In genomic region chr16:22206847-22207714, GRCh38 we compare ENCODE assay signal across 8 cellular contexts. TPM values are rescaled to one million over a fixed set of nuclear protein-coding genes. Genes with fewer than 3 reads are reported as not detected.
DNase-seq lines count a peak whose midpoint lies in the region; ATAC-seq and TF ChIP-seq lines count a peak whose summit lies in the region.

No MANE protein-coding gene starts in this region.

- CTCF ChIA-PET in activated CD8-positive, alpha-beta memory T cell treated with anti-CD3 and anti-CD28 coated beads, Interleukin-2, amount 10 ng/mL, durations not matched to agents 7 days and 5 days (lab: Charles Lee): interaction anchor here (0.8 to 8.7 kb wide), 17 partner anchors 10 to 190 kb away, joined by 3 to 113 read pairs (median 4); partner anchors contain the start of gene POLR3E

- H3K27ac Mint-ChIP-seq in activated CD8-positive, alpha-beta memory T cell treated with anti-CD3 and anti-CD28 coated beads, Interleukin-2, amount 10 ng/mL, durations not matched to agents 7 days and 5 days: peak overlapping the region; percentile 84
- H3K27ac Mint-ChIP-seq in endothelial cell (ENCODE audit: unreplicated experiment): no peak overlapping the region

- TF ChIP-seq CTCF in endothelial cell (IDR thresholded peaks at IDR 0.05; ENCODE audit: unreplicated experiment): no peak

- peaks cover 3% of the 10 kb centered on the region for H3K9me3 Mint-ChIP-seq in activated CD8-positive, alpha-beta memory T cell treated with anti-CD3 and anti-CD28 coated beads, Interleukin-2, amount 10 ng/mL, durations not matched to agents 7 days and 5 days (ENCODE audit: low read depth)
- H3K9me3 Mint-ChIP-seq in endothelial cell (ENCODE audit: unreplicated experiment): no peaks in the 10 kb centered on the region

- no peaks in the 10 kb centered on the region for H3K27me3 Mint-ChIP-seq in activated CD8-positive, alpha-beta memory T cell treated with anti-CD3 and anti-CD28 coated beads, Interleukin-2, amount 10 ng/mL, durations not matched to agents 7 days and 5 days
- peaks cover 6% of the 10 kb centered on the region for H3K27me3 Mint-ChIP-seq in endothelial cell (ENCODE audit: unreplicated experiment)

- peak overlapping the region; percentile 97 for H3K4me3 Mint-ChIP-seq in activated CD8-positive, alpha-beta memory T cell treated with anti-CD3 and anti-CD28 coated beads, Interleukin-2, amount 10 ng/mL, durations not matched to agents 7 days and 5 days
- peak overlapping the region; percentile 96 for H3K4me3 Mint-ChIP-seq in endothelial cell (ENCODE audit: unreplicated experiment)

- ATAC-seq in GM18511 (IDR thresholded peaks at IDR 0.05; ENCODE audit: unreplicated experiment): peak; percentile 53
- ATAC-seq in HG03039 (IDR thresholded peaks at IDR 0.05; ENCODE audit: unreplicated experiment): peak; percentile 32
- ATAC-seq in activated CD8-positive, alpha-beta memory T cell treated with anti-CD3 and anti-CD28 coated beads, Interleukin-2, amount 10 ng/mL, durations not matched to agents 7 days and 5 days: peak; percentile 40

- H3K36me3 Mint-ChIP-seq in activated CD8-positive, alpha-beta memory T cell treated with anti-CD3 and anti-CD28 coated beads, Interleukin-2, amount 10 ng/mL, durations not matched to agents 7 days and 5 days: peaks cover 24% of the 10 kb centered on the region
- peaks cover 16% of the 10 kb centered on the region for H3K36me3 Mint-ChIP-seq in endothelial cell (ENCODE audit: low read depth, unreplicated experiment)

- DNase-seq in NCI-H82 treated with DMSO at 0.1 percent for 48 hours (lab: John Stamatoyannopoulos, UW; ENCODE audit: unreplicated experiment) (peak; percentile 50), endothelial cell (ENCODE audit: low spot score) (peak; percentile 26), midbrain (lab: John Stamatoyannopoulos, UW) (peak; percentile 54), HuH-7 (ENCODE audit: low spot score) (no peak)
- DNase-seq in activated CD8-positive, alpha-beta memory T cell treated with anti-CD3 and anti-CD28 coated beads, Interleukin-2, amount 10 ng/mL, durations not matched to agents 7 days and 5 days: peak; percentile 74
- peak; percentile 17 to 24 for DNase-seq in stimulated activated CD8-positive, alpha-beta memory T cell treated with anti-CD3 and anti-CD28 coated beads, Interleukin-7, amount 100 ng/mL, for 1 hour (ENCODE audit: low read depth in 2 of 2)

- H3K4me1 Mint-ChIP-seq in activated CD8-positive, alpha-beta memory T cell treated with anti-CD3 and anti-CD28 coated beads, Interleukin-2, amount 10 ng/mL, durations not matched to agents 7 days and 5 days: peaks cover 41% of the 10 kb centered on the region
- H3K4me1 Mint-ChIP-seq in endothelial cell (ENCODE audit: unreplicated experiment): peaks cover 8% of the 10 kb centered on the region

RNA-seq across cellular contexts. Expression of gene EEF2K, which starts 1.0 kb away (rescaled TPM):
- 10 to 100 TPM; 34.8 to 36.7 TPM for total RNA-seq in activated CD8-positive, alpha-beta memory T cell treated with anti-CD3 and anti-CD28 coated beads, Interleukin-2, amount 10 ng/mL, durations not matched to agents 7 days and 5 days
- 19.3 TPM for total RNA-seq in endothelial cell (ENCODE audit: unreplicated experiment)

RNA-seq across cellular contexts. Expression of gene SDR42E2, which starts 44.8 kb away (rescaled TPM):
- total RNA-seq in activated CD8-positive, alpha-beta memory T cell treated with anti-CD3 and anti-CD28 coated beads, Interleukin-2, amount 10 ng/mL, durations not matched to agents 7 days and 5 days: under 1 TPM in 1 of 2 experiments, not detected in 1; 0.18 TPM
- 0.10 TPM for total RNA-seq in endothelial cell (ENCODE audit: unreplicated experiment)
